Comparison of ENCODE assay signal across 8 cellular contexts in genomic region chr6:108581237-108581931, GRCh38. TPM values are rescaled to one million over a fixed set of nuclear protein-coding genes. Genes with fewer than 3 reads are reported as not detected.
A peak's percentile ranks its signal among the peaks of the same experiment; 100 is the strongest.
DNase-seq lines count a peak whose midpoint lies in the region; ATAC-seq and TF ChIP-seq lines count a peak whose summit lies in the region.

No MANE protein-coding gene starts in this region.

- H3K4me1 Mint-ChIP-seq in MCF 10A (ENCODE audit: insufficient read depth, unreplicated experiment), result peaks cover 76% of the 10 kb centered on the region

- POLR2A ChIA-PET in MCF 10A (lab: Yijun Ruan, JAX), result interaction anchor here (0.8 to 6.8 kb wide), 15 partner anchors 8 to 250 kb away, joined by 3 to 47 read pairs (median 5); partner anchors contain the start of gene FOXO3

- intact Hi-C loops in MCF 10A (cut with micrococcal nuclease), result loop anchor here (1.0 kb wide), 1 partner anchor 17 kb away; no protein-coding TSS in a partner anchor

- H3K36me3 ChIP-seq in lung (ENCODE audit: control insufficient read depth in 2 of 2, insufficient read depth in 2 of 2, low read length in 2 of 2), result peaks cover 2 to 3% of the 10 kb centered on the region in 2 donors

- BruUV-seq in MCF 10A (replicated peaks; lab: Mats Ljungman, UMichigan), result no TSS peak

- H3K27me3 ChIP-seq in lung (ENCODE audit: control insufficient read depth, insufficient read depth), result no peaks in the 10 kb centered on the region

- peak overlapping the region; percentile 50 for H3K27ac Mint-ChIP-seq in MCF 10A (ENCODE audit: low read depth, unreplicated experiment)

- H3K27me3 Mint-ChIP-seq in MCF 10A (ENCODE audit: insufficient read depth, unreplicated experiment), result no peaks in the 10 kb centered on the region

- H3K9me3 Mint-ChIP-seq in MCF 10A (ENCODE audit: unreplicated experiment), result no peaks in the 10 kb centered on the region

- H3K4me1 ChIP-seq in lung (ENCODE audit: control insufficient read depth in 2 of 2, insufficient read depth in 2 of 2, low read length in 2 of 2), result peaks cover 16 to 78% of the 10 kb centered on the region in 2 donors

- peak overlapping the region; percentile 67 for H3K4me3 Mint-ChIP-seq in MCF 10A (ENCODE audit: unreplicated experiment)

- DNase-seq in NCI-H146 treated with DMSO at 0.1 percent for 48 hours (lab: John Stamatoyannopoulos, UW; ENCODE audit: unreplicated experiment) (peak; percentile 12), MCF 10A (ENCODE audit: unreplicated experiment) (peak; percentile 96), lung (ENCODE audit: low spot score) (peak; percentile 54), UCSD-AML1 (lab: John Stamatoyannopoulos, UW; ENCODE audit: unreplicated experiment) (no peak), OCI-M2 (lab: John Stamatoyannopoulos, UW; ENCODE audit: unreplicated experiment) (no peak), D341Med (ENCODE audit: low spot score) (no peak)

- no peak for TF ChIP-seq CTCF in C4-2B (conservative IDR thresholded peaks at IDR 0.05)
- no peak for TF ChIP-seq CTCF in MCF 10A (IDR thresholded peaks at IDR 0.05; ENCODE audit: unreplicated experiment)
- TF ChIP-seq CTCF in lung (IDR thresholded peaks at IDR 0.05; ENCODE audit: control extremely low read depth, extremely low read depth), result no peak

- H3K36me3 Mint-ChIP-seq in MCF 10A (ENCODE audit: insufficient read depth, unreplicated experiment), result peaks cover 72% of the 10 kb centered on the region

- CTCF ChIA-PET in MCF 10A (lab: Yijun Ruan, JAX), result interaction anchor here (0.7 to 1.4 kb wide), 3 partner anchors 16 to 39 kb away, joined by 3 to 4 read pairs (median 4); no protein-coding TSS in a partner anchor

- no peaks in the 10 kb centered on the region for H3K9me3 ChIP-seq in lung (ENCODE audit: control insufficient read depth in 2 of 2, insufficient read depth in 1 of 2, low read length in 1 of 2)

- H3K27ac ChIP-seq in C4-2B (peak overlapping the region; percentile 23; the same call in 1 of the 2 replicates), lung (ENCODE audit: low read depth in 1 of 2, low read length in 1 of 2) (peak overlapping the region; percentile 43 to 83)

- ATAC-seq in lung (ENCODE audit: insufficient read depth, low FRiP score) (peak; percentile 55), HG02973 (IDR thresholded peaks at IDR 0.05; ENCODE audit: unreplicated experiment) (no peak)

- 12 to 13% methylated on average over 3 of the region's 3 CpGs for WGBS in lung, 2 donors

- no peak overlapping the region for H3K4me3 ChIP-seq in lung

RNA-seq across cellular contexts. Expression of gene FOXO3, which starts 20.7 kb away (rescaled TPM):
- 51.9 and 53.0 TPM in 2 replicates for total RNA-seq in MCF 10A (2022)
- total RNA-seq in lung, result 100 to 1,000 TPM in 1 of 2 donors, 10 to 100 TPM in 1; 57.9 to 101 TPM
- 10 to 100 TPM; 12.1 to 22.1 TPM for polyA plus RNA-seq in lung

Comparison
In these comparisons a context has a peak if more than half of its experiments do, and no peak if none do; other contexts are left out.
1. DNase-seq: peak in NCI-H146 treated with DMSO at 0.1 percent for 48 hours (single experiment), MCF 10A (single experiment) and lung (single experiment); none in UCSD-AML1 (single experiment), OCI-M2 (single experiment) and D341Med (single experiment).